ENCODE assay signal across 1 cellular context in the genomic region with DNA sequence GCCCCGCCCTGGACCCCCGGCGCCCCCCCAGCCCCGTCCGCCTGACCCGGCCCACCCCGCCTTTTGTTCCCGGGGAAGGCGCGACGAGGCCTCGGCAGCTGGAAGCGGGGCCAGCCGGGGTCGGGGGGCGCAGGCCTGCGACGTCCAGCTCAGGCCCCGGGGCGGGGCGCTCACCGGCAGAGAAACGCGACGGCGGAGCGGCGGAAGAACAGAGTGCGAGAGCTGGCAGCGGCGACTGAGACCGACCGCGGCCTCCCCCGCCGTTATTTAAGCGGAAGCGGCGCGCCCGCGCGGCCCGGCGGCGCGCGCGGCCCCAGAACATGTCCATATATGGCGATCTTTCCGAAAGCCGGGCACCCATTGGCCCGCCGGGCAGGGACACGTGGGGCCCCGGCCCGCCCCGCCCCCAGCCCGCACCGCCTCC.
TF ChIP-seq lines count a peak whose summit lies in the region.

Gene ACTG1, minus strand, starts transcription at position 240 of the 424 bp plus-strand sequence. CDS start 445 bp downstream, outside the sequence.

TF ChIP-seq in HEK293, 187 proteins besides CTCF, POLR2A, EP300 and RAD21 (continued from another document):
- TF ChIP-seq, protein P1, sequence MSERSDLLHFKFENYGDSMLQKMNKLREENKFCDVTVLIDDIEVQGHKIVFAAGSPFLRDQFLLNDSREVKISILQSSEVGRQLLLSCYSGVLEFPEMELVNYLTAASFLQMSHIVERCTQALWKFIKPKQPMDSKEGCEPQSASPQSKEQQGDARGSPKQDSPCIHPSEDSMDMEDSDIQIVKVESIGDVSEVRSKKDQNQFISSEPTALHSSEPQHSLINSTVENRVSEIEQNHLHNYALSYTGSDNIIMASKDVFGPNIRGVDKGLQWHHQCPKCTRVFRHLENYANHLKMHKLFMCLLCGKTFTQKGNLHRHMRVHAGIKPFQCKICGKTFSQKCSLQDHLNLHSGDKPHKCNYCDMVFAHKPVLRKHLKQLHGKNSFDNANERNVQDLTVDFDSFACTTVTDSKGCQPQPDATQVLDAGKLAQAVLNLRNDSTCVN (tag by site-specific recombination; optimal IDR thresholded peaks at IDR 0.05): peak; percentile 48
- TF ChIP-seq ZXDB (tag by site-specific recombination; IDR thresholded peaks at IDR 0.05): no peak
- 0 out of 2 replicates have a peak, but pooled peaks have one; percentile 3 for TF ChIP-seq ZNF76 (tag by site-specific recombination; IDR thresholded peaks at IDR 0.05; ENCODE audit: borderline replicate concordance, low read depth)
- peak; percentile 52 for TF ChIP-seq PBX3 (CRISPR knock-in tag; IDR thresholded peaks at IDR 0.05)
- TF ChIP-seq ZNF549 (tag by site-specific recombination; IDR thresholded peaks at IDR 0.05): no peak
- TF ChIP-seq, protein P2, sequence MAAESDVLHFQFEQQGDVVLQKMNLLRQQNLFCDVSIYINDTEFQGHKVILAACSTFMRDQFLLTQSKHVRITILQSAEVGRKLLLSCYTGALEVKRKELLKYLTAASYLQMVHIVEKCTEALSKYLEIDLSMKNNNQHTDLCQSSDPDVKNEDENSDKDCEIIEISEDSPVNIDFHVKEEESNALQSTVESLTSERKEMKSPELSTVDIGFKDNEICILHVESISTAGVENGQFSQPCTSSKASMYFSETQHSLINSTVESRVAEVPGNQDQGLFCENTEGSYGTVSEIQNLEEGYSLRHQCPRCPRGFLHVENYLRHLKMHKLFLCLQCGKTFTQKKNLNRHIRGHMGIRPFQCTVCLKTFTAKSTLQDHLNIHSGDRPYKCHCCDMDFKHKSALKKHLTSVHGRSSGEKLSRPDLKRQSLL (tag by site-specific recombination; IDR thresholded peaks at IDR 0.05): peak; percentile 44; the same call in 1 of the 2 replicates
- no peak for TF ChIP-seq REPIN1 (tag by site-specific recombination; IDR thresholded peaks at IDR 0.05; ENCODE audit: low read depth)
- TF ChIP-seq, protein P3, sequence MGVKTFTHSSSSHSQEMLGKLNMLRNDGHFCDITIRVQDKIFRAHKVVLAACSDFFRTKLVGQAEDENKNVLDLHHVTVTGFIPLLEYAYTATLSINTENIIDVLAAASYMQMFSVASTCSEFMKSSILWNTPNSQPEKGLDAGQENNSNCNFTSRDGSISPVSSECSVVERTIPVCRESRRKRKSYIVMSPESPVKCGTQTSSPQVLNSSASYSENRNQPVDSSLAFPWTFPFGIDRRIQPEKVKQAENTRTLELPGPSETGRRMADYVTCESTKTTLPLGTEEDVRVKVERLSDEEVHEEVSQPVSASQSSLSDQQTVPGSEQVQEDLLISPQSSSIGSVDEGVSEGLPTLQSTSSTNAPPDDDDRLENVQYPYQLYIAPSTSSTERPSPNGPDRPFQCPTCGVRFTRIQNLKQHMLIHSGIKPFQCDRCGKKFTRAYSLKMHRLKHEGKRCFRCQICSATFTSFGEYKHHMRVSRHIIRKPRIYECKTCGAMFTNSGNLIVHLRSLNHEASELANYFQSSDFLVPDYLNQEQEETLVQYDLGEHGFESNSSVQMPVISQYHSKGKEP (tag by site-specific recombination; IDR thresholded peaks at IDR 0.05): peak; percentile 19; the same call in 1 of the 2 replicates
